In genomic region chr2:226836548-226836885, GRCh38 we compare ENCODE assay signal across 8 cellular contexts. TPM values are rescaled to one million over a fixed set of nuclear protein-coding genes. Genes with fewer than 3 reads are reported as not detected.
DNase-seq lines count a peak whose midpoint lies in the region; ATAC-seq and TF ChIP-seq lines count a peak whose summit lies in the region.

No MANE protein-coding gene starts in this region.

- H3K27me3 Mint-ChIP-seq in activated naive CD4-positive, alpha-beta T cell treated with anti-CD3 and anti-CD28 coated beads, Interleukin-2, amount 50 U/mL, for 24 hours, result no peaks in the 10 kb centered on the region
- H3K27me3 Mint-ChIP-seq in MCF 10A (ENCODE audit: insufficient read depth, unreplicated experiment), result no peaks in the 10 kb centered on the region

- no peak for TF ChIP-seq CTCF in MCF 10A (IDR thresholded peaks at IDR 0.05; ENCODE audit: unreplicated experiment)

- peak overlapping the region; percentile 96 for H3K4me3 Mint-ChIP-seq in activated naive CD4-positive, alpha-beta T cell treated with anti-CD3 and anti-CD28 coated beads, Interleukin-2, amount 50 U/mL, for 24 hours
- peak overlapping the region; percentile 91 for H3K4me3 Mint-ChIP-seq in MCF 10A (ENCODE audit: unreplicated experiment)

- CTCF ChIA-PET in MCF 10A (lab: Yijun Ruan, JAX), result interaction anchor here (0.6 kb wide), 1 partner anchor 59 kb away, joined by 3 read pairs; no protein-coding TSS in a partner anchor

- H3K9me3 Mint-ChIP-seq in activated naive CD4-positive, alpha-beta T cell treated with anti-CD3 and anti-CD28 coated beads, Interleukin-2, amount 50 U/mL, for 24 hours, result peaks cover 6% of the 10 kb centered on the region
- no peaks in the 10 kb centered on the region for H3K9me3 Mint-ChIP-seq in MCF 10A (ENCODE audit: unreplicated experiment)

- DNase-seq in activated naive CD4-positive, alpha-beta T cell treated with Interleukin-2 at 50 U/mL for 16 hours, result no peak
- DNase-seq in MCF 10A (ENCODE audit: unreplicated experiment) (no peak), midbrain (lab: John Stamatoyannopoulos, UW) (peak; percentile 42), DMS79 (lab: John Stamatoyannopoulos, UW) (no peak), nucleus accumbens (lab: John Stamatoyannopoulos, UW) (no peak)
- no peak for DNase-seq in effector CD4-positive, alpha-beta T cell

- intact Hi-C loops in MCF 10A (cut with micrococcal nuclease), result loop anchor here (5.0 kb wide), 1 partner anchor 81 kb away; no protein-coding TSS in a partner anchor

- peak overlapping the region; percentile 100 for H3K27ac Mint-ChIP-seq in activated naive CD4-positive, alpha-beta T cell treated with anti-CD3 and anti-CD28 coated beads, Interleukin-2, amount 50 U/mL, for 24 hours
- peak overlapping the region; percentile 98 for H3K27ac Mint-ChIP-seq in MCF 10A (ENCODE audit: low read depth, unreplicated experiment)

- ATAC-seq in HG03469 (IDR thresholded peaks at IDR 0.05; ENCODE audit: unreplicated experiment), result peak; percentile 2

- peaks cover 70% of the 10 kb centered on the region for H3K4me1 Mint-ChIP-seq in activated naive CD4-positive, alpha-beta T cell treated with anti-CD3 and anti-CD28 coated beads, Interleukin-2, amount 50 U/mL, for 24 hours
- H3K4me1 Mint-ChIP-seq in MCF 10A (ENCODE audit: insufficient read depth, unreplicated experiment), result peaks cover 11% of the 10 kb centered on the region

- peaks cover 21% of the 10 kb centered on the region for H3K36me3 Mint-ChIP-seq in activated naive CD4-positive, alpha-beta T cell treated with anti-CD3 and anti-CD28 coated beads, Interleukin-2, amount 50 U/mL, for 24 hours
- peaks cover 25% of the 10 kb centered on the region for H3K36me3 Mint-ChIP-seq in MCF 10A (ENCODE audit: insufficient read depth, unreplicated experiment)

- POLR2A ChIA-PET in MCF 10A (lab: Yijun Ruan, JAX), result interaction anchor here (0.6 to 3.0 kb wide), 21 partner anchors 8 to 718 kb away, joined by 3 to 31 read pairs (median 5); partner anchors contain the start of gene IRS1

- no TSS peak for BruUV-seq in MCF 10A (replicated peaks; lab: Mats Ljungman, UMichigan)

RNA-seq across cellular contexts. Expression of gene RHBDD1, which starts 0.7 kb away (rescaled TPM):
- total RNA-seq in MCF 10A (2022), result 75.2 and 76.0 TPM in 2 replicates

RNA-seq across cellular contexts. Expression of gene IRS1, which starts 36.9 kb away (rescaled TPM):
- total RNA-seq in MCF 10A (2022), result 6.1 and 10.5 TPM in 2 replicates
